ENCODE assay signal across 1 cellular context in the genomic region with DNA sequence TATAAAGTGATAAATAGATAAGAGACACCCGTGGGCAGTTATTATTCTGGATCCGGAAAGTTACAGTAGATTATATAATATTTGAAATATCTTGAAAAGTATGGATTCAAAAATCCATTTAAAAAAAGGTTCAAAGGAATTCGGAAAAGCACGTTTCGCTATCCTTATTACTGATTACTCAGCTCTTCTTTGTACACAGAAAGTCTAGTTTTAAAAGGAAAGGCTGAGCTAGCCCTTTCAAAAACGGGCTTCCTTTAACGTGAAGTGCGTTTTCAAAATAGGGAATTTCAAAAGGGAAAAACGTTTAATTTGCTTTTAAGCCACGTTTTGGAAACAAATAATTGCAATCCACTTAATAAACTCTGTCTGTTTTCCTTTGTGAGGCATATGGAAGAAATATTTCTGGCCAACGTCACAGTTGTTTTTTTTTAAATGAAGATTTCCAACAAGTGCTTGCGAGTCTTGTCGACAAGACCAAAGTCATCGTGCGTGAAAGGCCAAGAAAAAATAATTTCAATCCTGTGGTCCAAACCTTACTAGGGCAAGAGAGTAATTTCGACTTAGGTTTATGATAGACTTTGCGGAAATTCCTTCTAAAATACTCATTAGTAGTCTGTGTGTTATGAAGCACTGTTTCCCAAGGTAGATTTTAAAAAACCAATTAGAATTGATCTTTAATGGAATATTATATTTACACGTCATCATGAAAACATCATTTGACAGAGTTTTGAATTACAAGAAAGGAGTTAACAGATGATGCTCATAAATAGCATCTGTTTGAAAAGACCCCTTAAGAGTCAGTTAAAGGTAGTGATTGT.
TF ChIP-seq lines count a peak whose summit lies in the region.

No MANE protein-coding gene starts in this region.

TF ChIP-seq in HepG2, 621 proteins besides CTCF, POLR2A, EP300 and RAD21 (continued from another document and continues in another):
- TF ChIP-seq, protein P1, sequence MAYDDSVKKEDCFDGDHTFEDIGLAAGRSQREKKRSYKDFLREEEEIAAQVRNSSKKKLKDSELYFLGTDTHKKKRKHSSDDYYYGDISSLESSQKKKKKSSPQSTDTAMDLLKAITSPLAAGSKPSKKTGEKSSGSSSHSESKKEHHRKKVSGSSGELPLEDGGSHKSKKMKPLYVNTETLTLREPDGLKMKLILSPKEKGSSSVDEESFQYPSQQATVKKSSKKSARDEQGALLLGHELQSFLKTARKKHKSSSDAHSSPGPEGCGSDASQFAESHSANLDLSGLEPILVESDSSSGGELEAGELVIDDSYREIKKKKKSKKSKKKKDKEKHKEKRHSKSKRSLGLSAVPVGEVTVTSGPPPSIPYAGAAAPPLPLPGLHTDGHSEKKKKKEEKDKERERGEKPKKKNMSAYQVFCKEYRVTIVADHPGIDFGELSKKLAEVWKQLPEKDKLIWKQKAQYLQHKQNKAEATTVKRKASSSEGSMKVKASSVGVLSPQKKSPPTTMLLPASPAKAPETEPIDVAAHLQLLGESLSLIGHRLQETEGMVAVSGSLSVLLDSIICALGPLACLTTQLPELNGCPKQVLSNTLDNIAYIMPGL (CRISPR knock-in tag; IDR thresholded peaks at IDR 0.05; ENCODE audit: borderline replicate concordance in 1 of 2, low read depth in 1 of 2), result 0 out of 4 replicates have a peak, but pooled peaks of 1 of the 2 experiments have one; percentile 6
- TF ChIP-seq ZNF781 (CRISPR knock-in tag; IDR thresholded peaks at IDR 0.05; ENCODE audit: borderline replicate concordance, not compliant biosample characterization) (no peak), NCOR1 (IDR thresholded peaks at IDR 0.05; ENCODE audit: borderline replicate concordance, low read length) (0 out of 2 replicates have a peak, but pooled peaks have one; percentile 34), KMT2A (CRISPR knock-in tag; IDR thresholded peaks at IDR 0.05) (peak; percentile 26; the same call in 1 of the 2 replicates), ZNF101 (CRISPR knock-in tag; IDR thresholded peaks at IDR 0.05; ENCODE audit: borderline replicate concordance, low read depth) (0 out of 2 replicates have a peak, but pooled peaks have one; percentile 55), ZNF10 (CRISPR knock-in tag; IDR thresholded peaks at IDR 0.05; ENCODE audit: borderline replicate concordance, low read depth) (no peak), PHF5A (CRISPR knock-in tag; IDR thresholded peaks at IDR 0.05; ENCODE audit: low read depth, unreplicated experiment) (peak; percentile 8), ZNF34 (CRISPR knock-in tag; IDR thresholded peaks at IDR 0.05; ENCODE audit: borderline replicate concordance) (no peak), HOXA3 (CRISPR knock-in tag; IDR thresholded peaks at IDR 0.05) (no peak), ARNTL (CRISPR knock-in tag; IDR thresholded peaks at IDR 0.05) (peak; percentile 32; the same call in 1 of the 2 replicates), ZNF841 (CRISPR knock-in tag; IDR thresholded peaks at IDR 0.05; ENCODE audit: borderline replicate concordance) (no peak), TBX2 (CRISPR knock-in tag; IDR thresholded peaks at IDR 0.05; ENCODE audit: borderline replicate concordance) (no peak), KLF16 (CRISPR knock-in tag; IDR thresholded peaks at IDR 0.05) (0 out of 4 replicates have a peak, but pooled peaks of 1 of the 2 experiments have one; percentile 38), RXRA (CRISPR knock-in tag; IDR thresholded peaks at IDR 0.05) (no peak), AGO2 (optimal IDR thresholded peaks at IDR 0.05; ENCODE audit: low read depth, low read length) (no peak), TGIF2 (CRISPR knock-in tag; IDR thresholded peaks at IDR 0.05) (0 out of 2 replicates have a peak, but pooled peaks have one; percentile 23), CREB1 (IDR thresholded peaks at IDR 0.05) (peak; percentile 28; the same call in 1 of the 2 replicates), CREB1 (CRISPR knock-in tag; IDR thresholded peaks at IDR 0.05) (peak; percentile 48; the same call in 1 of the 2 replicates), ZNF674 (CRISPR knock-in tag; IDR thresholded peaks at IDR 0.05; ENCODE audit: low read depth) (no peak), KLF11 (CRISPR knock-in tag; IDR thresholded peaks at IDR 0.05) (0 out of 2 replicates have a peak, but pooled peaks have one; percentile 19), CEBPB (IDR thresholded peaks at IDR 0.05; ENCODE audit: borderline replicate concordance, low read depth, low read length) (no peak), RBFOX2 (IDR thresholded peaks at IDR 0.05; ENCODE audit: low read depth, low read length) (no peak), ZNF235 (CRISPR knock-in tag; IDR thresholded peaks at IDR 0.05; ENCODE audit: borderline replicate concordance) (no peak), MAFK (conservative IDR thresholded peaks at IDR 0.05 in 1 of 2, IDR thresholded peaks at IDR 0.05 in 1 of 2; ENCODE audit: low read length in 2 of 2) (peak; percentile 88 to 91), REL (CRISPR knock-in tag; conservative IDR thresholded peaks at IDR 0.05) (no peak), HDAC6 (IDR thresholded peaks at IDR 0.05; ENCODE audit: low read depth, low read length) (0 out of 2 replicates have a peak, but pooled peaks have one; percentile 18), PRPF4 (IDR thresholded peaks at IDR 0.05; ENCODE audit: low read depth, low read length, poor library complexity, severe bottlenecking) (peak; percentile 50)
- TF ChIP-seq, protein P2, sequence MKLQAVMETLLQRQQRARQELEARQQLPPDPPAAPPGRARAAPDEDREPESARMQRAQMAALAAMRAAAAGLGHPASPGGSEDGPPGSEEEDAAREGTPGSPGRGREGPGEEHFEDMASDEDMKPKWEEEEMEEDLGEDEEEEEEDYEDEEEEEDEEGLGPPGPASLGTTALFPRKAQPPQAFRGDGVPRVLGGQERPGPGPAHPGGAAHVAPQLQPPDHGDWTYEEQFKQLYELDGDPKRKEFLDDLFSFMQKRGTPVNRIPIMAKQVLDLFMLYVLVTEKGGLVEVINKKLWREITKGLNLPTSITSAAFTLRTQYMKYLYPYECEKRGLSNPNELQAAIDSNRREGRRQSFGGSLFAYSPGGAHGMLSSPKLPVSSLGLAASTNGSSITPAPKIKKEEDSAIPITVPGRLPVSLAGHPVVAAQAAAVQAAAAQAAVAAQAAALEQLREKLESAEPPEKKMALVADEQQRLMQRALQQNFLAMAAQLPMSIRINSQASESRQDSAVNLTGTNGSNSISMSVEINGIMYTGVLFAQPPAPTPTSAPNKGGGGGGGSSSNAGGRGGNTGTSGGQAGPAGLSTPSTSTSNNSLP (IDR thresholded peaks at IDR 0.05; ENCODE audit: low read depth, low read length), result 0 out of 2 replicates have a peak, but pooled peaks have one; percentile 8
- TF ChIP-seq, protein P3, sequence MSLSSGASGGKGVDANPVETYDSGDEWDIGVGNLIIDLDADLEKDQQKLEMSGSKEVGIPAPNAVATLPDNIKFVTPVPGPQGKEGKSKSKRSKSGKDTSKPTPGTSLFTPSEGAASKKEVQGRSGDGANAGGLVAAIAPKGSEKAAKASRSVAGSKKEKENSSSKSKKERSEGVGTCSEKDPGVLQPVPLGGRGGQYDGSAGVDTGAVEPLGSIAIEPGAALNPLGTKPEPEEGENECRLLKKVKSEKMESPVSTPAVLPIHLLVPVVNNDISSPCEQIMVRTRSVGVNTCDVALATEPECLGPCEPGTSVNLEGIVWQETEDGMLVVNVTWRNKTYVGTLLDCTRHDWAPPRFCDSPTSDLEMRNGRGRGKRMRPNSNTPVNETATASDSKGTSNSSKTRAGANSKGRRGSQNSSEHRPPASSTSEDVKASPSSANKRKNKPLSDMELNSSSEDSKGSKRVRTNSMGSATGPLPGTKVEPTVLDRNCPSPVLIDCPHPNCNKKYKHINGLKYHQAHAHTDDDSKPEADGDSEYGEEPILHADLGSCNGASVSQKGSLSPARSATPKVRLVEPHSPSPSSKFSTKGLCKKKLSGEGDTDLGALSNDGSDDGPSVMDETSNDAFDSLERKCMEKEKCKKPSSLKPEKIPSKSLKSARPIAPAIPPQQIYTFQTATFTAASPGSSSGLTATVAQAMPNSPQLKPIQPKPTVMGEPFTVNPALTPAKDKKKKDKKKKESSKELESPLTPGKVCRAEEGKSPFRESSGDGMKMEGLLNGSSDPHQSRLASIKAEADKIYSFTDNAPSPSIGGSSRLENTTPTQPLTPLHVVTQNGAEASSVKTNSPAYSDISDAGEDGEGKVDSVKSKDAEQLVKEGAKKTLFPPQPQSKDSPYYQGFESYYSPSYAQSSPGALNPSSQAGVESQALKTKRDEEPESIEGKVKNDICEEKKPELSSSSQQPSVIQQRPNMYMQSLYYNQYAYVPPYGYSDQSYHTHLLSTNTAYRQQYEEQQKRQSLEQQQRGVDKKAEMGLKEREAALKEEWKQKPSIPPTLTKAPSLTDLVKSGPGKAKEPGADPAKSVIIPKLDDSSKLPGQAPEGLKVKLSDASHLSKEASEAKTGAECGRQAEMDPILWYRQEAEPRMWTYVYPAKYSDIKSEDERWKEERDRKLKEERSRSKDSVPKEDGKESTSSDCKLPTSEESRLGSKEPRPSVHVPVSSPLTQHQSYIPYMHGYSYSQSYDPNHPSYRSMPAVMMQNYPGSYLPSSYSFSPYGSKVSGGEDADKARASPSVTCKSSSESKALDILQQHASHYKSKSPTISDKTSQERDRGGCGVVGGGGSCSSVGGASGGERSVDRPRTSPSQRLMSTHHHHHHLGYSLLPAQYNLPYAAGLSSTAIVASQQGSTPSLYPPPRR (CRISPR knock-in tag; IDR thresholded peaks at IDR 0.05; ENCODE audit: borderline replicate concordance), result 0 out of 2 replicates have a peak, but pooled peaks have one; percentile 40
- TF ChIP-seq, protein P4, sequence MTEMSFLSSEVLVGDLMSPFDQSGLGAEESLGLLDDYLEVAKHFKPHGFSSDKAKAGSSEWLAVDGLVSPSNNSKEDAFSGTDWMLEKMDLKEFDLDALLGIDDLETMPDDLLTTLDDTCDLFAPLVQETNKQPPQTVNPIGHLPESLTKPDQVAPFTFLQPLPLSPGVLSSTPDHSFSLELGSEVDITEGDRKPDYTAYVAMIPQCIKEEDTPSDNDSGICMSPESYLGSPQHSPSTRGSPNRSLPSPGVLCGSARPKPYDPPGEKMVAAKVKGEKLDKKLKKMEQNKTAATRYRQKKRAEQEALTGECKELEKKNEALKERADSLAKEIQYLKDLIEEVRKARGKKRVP (CRISPR knock-in tag; IDR thresholded peaks at IDR 0.05), result no peak
- TF ChIP-seq, protein P5, sequence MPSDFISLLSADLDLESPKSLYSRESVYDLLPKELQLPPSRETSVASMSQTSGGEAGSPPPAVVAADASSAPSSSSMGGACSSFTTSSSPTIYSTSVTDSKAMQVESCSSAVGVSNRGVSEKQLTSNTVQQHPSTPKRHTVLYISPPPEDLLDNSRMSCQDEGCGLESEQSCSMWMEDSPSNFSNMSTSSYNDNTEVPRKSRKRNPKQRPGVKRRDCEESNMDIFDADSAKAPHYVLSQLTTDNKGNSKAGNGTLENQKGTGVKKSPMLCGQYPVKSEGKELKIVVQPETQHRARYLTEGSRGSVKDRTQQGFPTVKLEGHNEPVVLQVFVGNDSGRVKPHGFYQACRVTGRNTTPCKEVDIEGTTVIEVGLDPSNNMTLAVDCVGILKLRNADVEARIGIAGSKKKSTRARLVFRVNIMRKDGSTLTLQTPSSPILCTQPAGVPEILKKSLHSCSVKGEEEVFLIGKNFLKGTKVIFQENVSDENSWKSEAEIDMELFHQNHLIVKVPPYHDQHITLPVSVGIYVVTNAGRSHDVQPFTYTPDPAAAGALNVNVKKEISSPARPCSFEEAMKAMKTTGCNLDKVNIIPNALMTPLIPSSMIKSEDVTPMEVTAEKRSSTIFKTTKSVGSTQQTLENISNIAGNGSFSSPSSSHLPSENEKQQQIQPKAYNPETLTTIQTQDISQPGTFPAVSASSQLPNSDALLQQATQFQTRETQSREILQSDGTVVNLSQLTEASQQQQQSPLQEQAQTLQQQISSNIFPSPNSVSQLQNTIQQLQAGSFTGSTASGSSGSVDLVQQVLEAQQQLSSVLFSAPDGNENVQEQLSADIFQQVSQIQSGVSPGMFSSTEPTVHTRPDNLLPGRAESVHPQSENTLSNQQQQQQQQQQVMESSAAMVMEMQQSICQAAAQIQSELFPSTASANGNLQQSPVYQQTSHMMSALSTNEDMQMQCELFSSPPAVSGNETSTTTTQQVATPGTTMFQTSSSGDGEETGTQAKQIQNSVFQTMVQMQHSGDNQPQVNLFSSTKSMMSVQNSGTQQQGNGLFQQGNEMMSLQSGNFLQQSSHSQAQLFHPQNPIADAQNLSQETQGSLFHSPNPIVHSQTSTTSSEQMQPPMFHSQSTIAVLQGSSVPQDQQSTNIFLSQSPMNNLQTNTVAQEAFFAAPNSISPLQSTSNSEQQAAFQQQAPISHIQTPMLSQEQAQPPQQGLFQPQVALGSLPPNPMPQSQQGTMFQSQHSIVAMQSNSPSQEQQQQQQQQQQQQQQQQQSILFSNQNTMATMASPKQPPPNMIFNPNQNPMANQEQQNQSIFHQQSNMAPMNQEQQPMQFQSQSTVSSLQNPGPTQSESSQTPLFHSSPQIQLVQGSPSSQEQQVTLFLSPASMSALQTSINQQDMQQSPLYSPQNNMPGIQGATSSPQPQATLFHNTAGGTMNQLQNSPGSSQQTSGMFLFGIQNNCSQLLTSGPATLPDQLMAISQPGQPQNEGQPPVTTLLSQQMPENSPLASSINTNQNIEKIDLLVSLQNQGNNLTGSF (CRISPR knock-in tag; IDR thresholded peaks at IDR 0.05), result no peak
- TF ChIP-seq, protein P6, sequence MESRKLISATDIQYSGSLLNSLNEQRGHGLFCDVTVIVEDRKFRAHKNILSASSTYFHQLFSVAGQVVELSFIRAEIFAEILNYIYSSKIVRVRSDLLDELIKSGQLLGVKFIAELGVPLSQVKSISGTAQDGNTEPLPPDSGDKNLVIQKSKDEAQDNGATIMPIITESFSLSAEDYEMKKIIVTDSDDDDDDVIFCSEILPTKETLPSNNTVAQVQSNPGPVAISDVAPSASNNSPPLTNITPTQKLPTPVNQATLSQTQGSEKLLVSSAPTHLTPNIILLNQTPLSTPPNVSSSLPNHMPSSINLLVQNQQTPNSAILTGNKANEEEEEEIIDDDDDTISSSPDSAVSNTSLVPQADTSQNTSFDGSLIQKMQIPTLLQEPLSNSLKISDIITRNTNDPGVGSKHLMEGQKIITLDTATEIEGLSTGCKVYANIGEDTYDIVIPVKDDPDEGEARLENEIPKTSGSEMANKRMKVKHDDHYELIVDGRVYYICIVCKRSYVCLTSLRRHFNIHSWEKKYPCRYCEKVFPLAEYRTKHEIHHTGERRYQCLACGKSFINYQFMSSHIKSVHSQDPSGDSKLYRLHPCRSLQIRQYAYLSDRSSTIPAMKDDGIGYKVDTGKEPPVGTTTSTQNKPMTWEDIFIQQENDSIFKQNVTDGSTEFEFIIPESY (CRISPR knock-in tag; IDR thresholded peaks at IDR 0.05), result no peak
- TF ChIP-seq, protein P7, sequence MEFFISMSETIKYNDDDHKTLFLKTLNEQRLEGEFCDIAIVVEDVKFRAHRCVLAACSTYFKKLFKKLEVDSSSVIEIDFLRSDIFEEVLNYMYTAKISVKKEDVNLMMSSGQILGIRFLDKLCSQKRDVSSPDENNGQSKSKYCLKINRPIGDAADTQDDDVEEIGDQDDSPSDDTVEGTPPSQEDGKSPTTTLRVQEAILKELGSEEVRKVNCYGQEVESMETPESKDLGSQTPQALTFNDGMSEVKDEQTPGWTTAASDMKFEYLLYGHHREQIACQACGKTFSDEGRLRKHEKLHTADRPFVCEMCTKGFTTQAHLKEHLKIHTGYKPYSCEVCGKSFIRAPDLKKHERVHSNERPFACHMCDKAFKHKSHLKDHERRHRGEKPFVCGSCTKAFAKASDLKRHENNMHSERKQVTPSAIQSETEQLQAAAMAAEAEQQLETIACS (CRISPR knock-in tag; IDR thresholded peaks at IDR 0.05), result no peak
- TF ChIP-seq, protein P8, sequence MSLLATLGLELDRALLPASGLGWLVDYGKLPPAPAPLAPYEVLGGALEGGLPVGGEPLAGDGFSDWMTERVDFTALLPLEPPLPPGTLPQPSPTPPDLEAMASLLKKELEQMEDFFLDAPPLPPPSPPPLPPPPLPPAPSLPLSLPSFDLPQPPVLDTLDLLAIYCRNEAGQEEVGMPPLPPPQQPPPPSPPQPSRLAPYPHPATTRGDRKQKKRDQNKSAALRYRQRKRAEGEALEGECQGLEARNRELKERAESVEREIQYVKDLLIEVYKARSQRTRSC (CRISPR knock-in tag; IDR thresholded peaks at IDR 0.05; ENCODE audit: low read depth), result no peak
